ENCODE assay signal across 14 cellular contexts in genomic region chr1:56434659-56435202, GRCh38.
DNase-seq lines count a peak whose midpoint lies in the region; TF ChIP-seq lines count a peak whose summit lies in the region.
"Had no signal": no experiment of that assay in that cellular context is flagged by ENCODE, and none has a peak within 500 bp of the region (broad histone marks: within the 10 kb centered on the region; RNA-seq: fewer than 3 reads in every experiment).

No MANE protein-coding gene starts in this region.

- no TSS peak for BruUV-seq in MCF 10A (replicated peaks; lab: Mats Ljungman, UMichigan)

- H3K27me3 Mint-ChIP-seq in progenitor cell of endocrine pancreas (peaks cover 14% of the 10 kb centered on the region), MCF 10A (ENCODE audit: insufficient read depth, unreplicated experiment) (no peaks in the 10 kb centered on the region)

- H3K36me3 Mint-ChIP-seq in progenitor cell of endocrine pancreas (ENCODE audit: insufficient read depth), result no peaks in the 10 kb centered on the region
- no peaks in the 10 kb centered on the region for H3K36me3 Mint-ChIP-seq in MCF 10A (ENCODE audit: insufficient read depth, unreplicated experiment)
- H3K36me3 Mint-ChIP-seq: CD8-positive, alpha-beta T cell had no signal

- CTCF ChIA-PET in MCF 10A (lab: Yijun Ruan, JAX), result interaction anchor here (0.6 kb wide), 1 partner anchor 383 kb away, joined by 4 read pairs; no protein-coding TSS in a partner anchor

- DNase-seq in NCI-H69 (lab: John Stamatoyannopoulos, UW) (peak; percentile 33), epithelial cell of proximal tubule (ENCODE audit: low read depth) (no peak), progenitor cell of endocrine pancreas (ENCODE audit: low spot score, unreplicated experiment) (no peak), AG08395 (ENCODE audit: low spot score) (no peak), HCEC 1CT (no peak), MCF 10A (ENCODE audit: unreplicated experiment) (no peak)
- DNase-seq in stimulated activated CD4-positive, alpha-beta T cell treated with anti-CD3 and anti-CD28 coated beads, Interleukin-4, amount 100 ng/mL, for 24 hours, result no peak
- DNase-seq: activated gamma-delta T cell; CD8-positive, alpha-beta T cell; left colon; right cardiac atrium; SJCRH30 had no signal

- POLR2A ChIA-PET in MCF 10A (lab: Yijun Ruan, JAX), result no interaction called here

- intact Hi-C loops in MCF 10A (cut with micrococcal nuclease), result no loop called here

- peaks cover 62% of the 10 kb centered on the region for H3K4me1 Mint-ChIP-seq in progenitor cell of endocrine pancreas (ENCODE audit: low read depth)
- H3K4me1 Mint-ChIP-seq in MCF 10A (ENCODE audit: insufficient read depth, unreplicated experiment), result no peaks in the 10 kb centered on the region

- no peak overlapping the region for H3K4me3 ChIP-seq in epithelial cell of proximal tubule (ENCODE audit: low read depth, low read length)
- H3K4me3 ChIP-seq: HAP-1, SJCRH30 had no signal

- TF ChIP-seq CTCF in GM12874 (IDR thresholded peaks at IDR 0.05; ENCODE audit: insufficient read depth, low read depth, low read length), result peak; percentile 40; the same call in 1 of the 2 replicates
- peak; percentile 10 for TF ChIP-seq CTCF in epithelial cell of proximal tubule (conservative IDR thresholded peaks at IDR 0.05; ENCODE audit: low read depth, low read length)
- TF ChIP-seq CTCF in progenitor cell of endocrine pancreas (IDR thresholded peaks at IDR 0.05; ENCODE audit: unreplicated experiment), result peak; percentile 45
- TF ChIP-seq CTCF in MCF 10A (IDR thresholded peaks at IDR 0.05; ENCODE audit: unreplicated experiment), result no peak

- H3K9me3 Mint-ChIP-seq in progenitor cell of endocrine pancreas (ENCODE audit: low read depth) (no peaks in the 10 kb centered on the region), MCF 10A (ENCODE audit: unreplicated experiment) (no peaks in the 10 kb centered on the region)
- H3K9me3 Mint-ChIP-seq: CD8-positive, alpha-beta T cell had no signal

- H3K27ac Mint-ChIP-seq in progenitor cell of endocrine pancreas, result peak overlapping the region; percentile 21
- no peak overlapping the region for H3K27ac Mint-ChIP-seq in MCF 10A (ENCODE audit: low read depth, unreplicated experiment)
- H3K27ac Mint-ChIP-seq: CD8-positive, alpha-beta T cell had no signal

- H3K4me3 Mint-ChIP-seq in progenitor cell of endocrine pancreas (ENCODE audit: low read depth), result no peak overlapping the region
- no peak overlapping the region for H3K4me3 Mint-ChIP-seq in MCF 10A (ENCODE audit: unreplicated experiment)
- H3K4me3 Mint-ChIP-seq: CD8-positive, alpha-beta T cell had no signal
